ENCODE assay signal across 15 cellular contexts in genomic region chr6:140897804-140898573, GRCh38.
DNase-seq lines count a peak whose midpoint lies in the region; ATAC-seq and TF ChIP-seq lines count a peak whose summit lies in the region.
"Had no signal": no experiment of that assay in that cellular context is flagged by ENCODE, and none has a peak within 500 bp of the region (broad histone marks: within the 10 kb centered on the region; RNA-seq: fewer than 3 reads in every experiment).

No MANE protein-coding gene starts in this region.

- peak overlapping the region in 5 of 7 donors; percentile 2 to 79 (median 59) for H3K27ac Mint-ChIP-seq in CD14-positive monocyte

- WGBS in esophagus squamous epithelium, 2 donors: 76 to 79% methylated on average over 7 to 8 of the region's 8 CpGs
- 80 to 86% methylated on average over 8 of the region's 8 CpGs for WGBS in lower leg skin, 2 donors

- peaks cover 7 to 26% (median 17%) of the 10 kb centered on the region in 7 donors for H3K9me3 Mint-ChIP-seq in CD14-positive monocyte

- peak overlapping the region; percentile 75 to 79 for H3K4me3 Mint-ChIP-seq in CD14-positive monocyte
- H3K4me3 Mint-ChIP-seq: central memory CD8-positive, alpha-beta T cell had no signal

- DNase-seq in CD14-positive monocyte (ENCODE audit: low spot score): no peak
- peak; percentile 45 for DNase-seq in RPMI8226
- DNase-seq in left ventricle myocardium superior: peak; percentile 33
- DNase-seq in activated CD4-positive, alpha-beta T cell treated with anti-CD3 and anti-CD28 coated beads for 4 hours: no peak
- no peak for DNase-seq in esophagus squamous epithelium (lab: John Stamatoyannopoulos, UW)
- DNase-seq in central memory CD4-positive, alpha-beta T cell: no peak
- DNase-seq in lower leg skin (ENCODE audit: low spot score in 2 of 2): no peak
- DNase-seq: activated effector memory CD4-positive, alpha-beta T cell treated with anti-CD3 and anti-CD28 coated beads, Interleukin-2, amount 50 U/mL, for 16 hours; islet precursor cell; NCI-H510A; stimulated activated CD4-positive, alpha-beta T cell treated with anti-CD3 and anti-CD28 coated beads, Interleukin-4, amount 100 ng/mL, for 4 hours; WERI-Rb-1 had no signal

- TF ChIP-seq POLR2A in esophagus squamous epithelium (IDR thresholded peaks at IDR 0.05) (no peak), lower leg skin (IDR thresholded peaks at IDR 0.05) (no peak)

- intact Hi-C loops in CD14-positive monocyte (cut with micrococcal nuclease): no loop called here
- intact Hi-C loops in left ventricle myocardium superior (cut with micrococcal nuclease): no loop called here
- intact Hi-C loops in esophagus squamous epithelium (cut with DNase I): no loop called here
- intact Hi-C loops in lower leg skin (cut with DNase I; ENCODE audit: low total_unique reads): no loop called here

- ATAC-seq in left ventricle myocardium superior: peak; percentile 55

- no peak overlapping the region for H3K9ac ChIP-seq in HUES6 (ENCODE audit: low read length)

- peaks cover 0 to 4% of the 10 kb centered on the region in 2 donors for H3K36me3 Mint-ChIP-seq in CD14-positive monocyte

- H3K27ac ChIP-seq in HUES6 (ENCODE audit: low read depth, low read length) (no peak overlapping the region), esophagus squamous epithelium (no peak overlapping the region)
- H3K27ac ChIP-seq: neutrophil, WERI-Rb-1 had no signal

- no peaks in the 10 kb centered on the region for H3K36me3 ChIP-seq in HUES6 (ENCODE audit: control insufficient read depth, insufficient read depth, low read length)
- H3K36me3 ChIP-seq in esophagus squamous epithelium: no peaks in the 10 kb centered on the region
- H3K36me3 ChIP-seq: neutrophil, WERI-Rb-1 had no signal

- H3K4me1 Mint-ChIP-seq in CD14-positive monocyte: peaks cover 16% of the 10 kb centered on the region
- H3K4me1 Mint-ChIP-seq: central memory CD8-positive, alpha-beta T cell had no signal

- H3K4me3 ChIP-seq in HUES6 (ENCODE audit: low read depth, low read length) (peak overlapping the region; percentile 31; the same call in 1 of the 2 replicates), esophagus squamous epithelium (peak overlapping the region in 1 of 4 donors; percentile 3), lower leg skin (ENCODE audit: low read depth, poor library complexity, severe bottlenecking) (no peak overlapping the region)

- no peaks in the 10 kb centered on the region for H3K27me3 Mint-ChIP-seq in CD14-positive monocyte (ENCODE audit: low read depth in 3 of 3)

- H3K4me1 ChIP-seq in HUES6 (ENCODE audit: control insufficient read depth, insufficient read depth, low read length): no peaks in the 10 kb centered on the region
- no peaks in the 10 kb centered on the region for H3K4me1 ChIP-seq in esophagus squamous epithelium

- TF ChIP-seq CTCF in CD14-positive monocyte (IDR thresholded peaks at IDR 0.05): no peak
- TF ChIP-seq CTCF in esophagus squamous epithelium (IDR thresholded peaks at IDR 0.05): no peak
- TF ChIP-seq CTCF in lower leg skin (IDR thresholded peaks at IDR 0.05): no peak

- H3K27me3 ChIP-seq in HUES6 (ENCODE audit: control insufficient read depth, insufficient read depth, low read length) (no peaks in the 10 kb centered on the region), esophagus squamous epithelium (no peaks in the 10 kb centered on the region)
- H3K27me3 ChIP-seq: neutrophil had no signal

- H3K9me3 ChIP-seq in HUES6 (ENCODE audit: control insufficient read depth, insufficient read depth, low read depth, low read length) (peaks cover 25% of the 10 kb centered on the region), esophagus squamous epithelium (peaks cover 0 to 11% (median 0%) of the 10 kb centered on the region in 3 donors)

Comparison
In these comparisons a context has a peak if more than half of its experiments do, and no peak if none do; other contexts are left out.
1. DNase-seq: peak in RPMI8226 (single experiment) and left ventricle myocardium superior (single experiment); none in CD14-positive monocyte (single experiment), activated CD4-positive, alpha-beta T cell treated with anti-CD3 and anti-CD28 coated beads for 4 hours (0 of 2), esophagus squamous epithelium (single experiment), central memory CD4-positive, alpha-beta T cell (single experiment) and lower leg skin (0 of 2).